Comparison of ENCODE assay signal across 5 cellular contexts in the genomic region with DNA sequence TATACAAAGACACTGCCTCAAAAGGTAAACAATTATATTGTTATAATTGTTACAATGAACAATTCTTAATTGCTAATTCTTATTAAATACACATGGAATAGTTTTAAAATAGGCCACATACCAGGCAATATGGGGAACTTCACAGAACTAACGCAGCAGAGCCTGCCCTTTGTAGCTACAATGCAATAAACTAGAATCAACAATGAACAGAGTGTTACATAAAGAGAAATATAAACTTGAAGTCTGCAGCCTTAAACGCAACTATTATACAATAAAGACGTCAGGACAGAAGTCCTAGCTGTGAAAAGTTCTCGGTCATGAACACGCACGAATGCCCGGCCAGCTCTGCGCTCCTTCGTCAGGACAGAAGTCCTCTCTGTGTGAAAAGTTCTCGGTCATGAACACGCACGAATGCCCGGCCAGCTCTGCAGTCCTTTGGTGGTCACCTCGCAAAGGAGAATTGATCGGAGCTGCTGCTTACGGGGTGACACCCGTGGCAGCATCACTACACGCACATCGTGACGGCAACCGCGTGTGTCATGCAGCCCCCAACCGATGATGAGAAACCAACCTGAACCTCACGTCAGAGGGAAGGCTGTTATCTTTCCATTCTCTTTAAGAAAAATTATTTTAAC. TPM values are rescaled to one million over a fixed set of nuclear protein-coding genes. Genes with fewer than 3 reads are reported as not detected.
"Had no signal": no experiment of that assay in that cellular context is flagged by ENCODE, and none has a peak within 500 bp of the region (broad histone marks: within the 10 kb centered on the region; RNA-seq: fewer than 3 reads in every experiment).

No MANE protein-coding gene starts in this region.

RNA-seq across cellular contexts. Expression of gene OBP2B, which starts 23.0 kb away (rescaled TPM):
- total RNA-seq: GM23338, H1, H9, HT-29, IMR-90 had no signal
- polyA plus RNA-seq: GM23338, H1, IMR-90 had no signal

RNA-seq across cellular contexts. Expression of gene ABO, which starts 43.0 kb away (rescaled TPM):
- total RNA-seq: H1, IMR-90 had no signal
- polyA plus RNA-seq: IMR-90 had no signal
